10 cellular contexts compared by ENCODE assay signal in the genomic region with DNA sequence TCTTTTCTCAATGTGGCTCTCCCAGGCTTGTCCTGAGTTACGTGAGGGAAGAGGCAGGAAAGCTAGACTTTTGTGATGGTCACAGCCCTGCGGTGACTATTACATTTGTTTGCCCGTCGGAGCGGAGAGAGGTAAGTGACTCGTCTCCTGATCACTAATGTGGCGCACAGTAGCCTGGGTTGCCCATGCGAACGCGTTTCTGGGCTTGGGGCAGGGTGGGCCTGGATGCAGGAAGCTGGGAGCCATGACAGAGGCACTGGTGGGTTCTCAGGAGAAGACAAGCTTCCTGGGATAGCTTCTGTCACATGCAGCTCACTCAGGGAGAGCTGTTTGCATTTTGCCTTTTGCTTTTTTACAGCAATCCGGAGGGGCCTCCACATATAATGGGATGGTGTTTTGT.
DNase-seq lines count a peak whose midpoint lies in the region; ATAC-seq and TF ChIP-seq lines count a peak whose summit lies in the region.
"Had no signal": no experiment of that assay in that cellular context is flagged by ENCODE, and none has a peak within 500 bp of the region (broad histone marks: within the 10 kb centered on the region; RNA-seq: fewer than 3 reads in every experiment).

No MANE protein-coding gene starts in this region.

- DNase-seq in PC-3 (peak; percentile 36), testis (no peak), NCI-H2107 (lab: John Stamatoyannopoulos, UW) (no peak)
- no peak for DNase-seq in activated CD4-positive, alpha-beta memory T cell treated with anti-CD3 and anti-CD28 coated beads, Interleukin-2, amount 10 ng/mL, durations not matched to agents 7 days and 5 days
- DNase-seq in activated T-cell treated with anti-CD3 and anti-CD28 coated beads, Interleukin-2, amount 50 U/mL, for 72 hours: no peak
- DNase-seq: stimulated activated CD4-positive, alpha-beta T cell treated with anti-CD3 and anti-CD28 coated beads, Interleukin-12 subunit alpha, Interleukin-12 subunit beta, amount 100 ng/mL, for 4 hours; T-cell had no signal

- peak overlapping the region; percentile 78 for H3K27ac ChIP-seq in PC-3 (ENCODE audit: low read length)
- peak overlapping the region; percentile 49 for H3K27ac ChIP-seq in cingulate gyrus (ENCODE audit: low read depth, low read length)
- peak overlapping the region; percentile 82 for H3K27ac ChIP-seq in mesodermal cell (ENCODE audit: low read depth, low read length, severe bottlenecking)
- peak overlapping the region; percentile 74 to 75 for H3K27ac ChIP-seq in testis

- peaks cover 10% of the 10 kb centered on the region for H3K4me1 Mint-ChIP-seq in activated CD4-positive, alpha-beta memory T cell treated with anti-CD3 and anti-CD28 coated beads, Interleukin-2, amount 10 ng/mL, durations not matched to agents 7 days and 5 days
- peaks cover 7% of the 10 kb centered on the region for H3K4me1 Mint-ChIP-seq in activated T-cell treated with anti-CD3 and anti-CD28 coated beads, Interleukin-2, amount 50 U/mL, for 72 hours (ENCODE audit: low read depth)

- no peaks in the 10 kb centered on the region for H3K27me3 ChIP-seq in PC-3 (ENCODE audit: low read length)
- H3K27me3 ChIP-seq in testis: no peaks in the 10 kb centered on the region

- H3K27me3 Mint-ChIP-seq in activated CD4-positive, alpha-beta memory T cell treated with anti-CD3 and anti-CD28 coated beads, Interleukin-2, amount 10 ng/mL, durations not matched to agents 7 days and 5 days: no peaks in the 10 kb centered on the region
- no peaks in the 10 kb centered on the region for H3K27me3 Mint-ChIP-seq in activated T-cell treated with anti-CD3 and anti-CD28 coated beads, Interleukin-2, amount 50 U/mL, for 72 hours (ENCODE audit: low read depth)
- H3K27me3 Mint-ChIP-seq: memory B cell, T-cell had no signal

- peaks cover 76% of the 10 kb centered on the region for H3K36me3 Mint-ChIP-seq in activated CD4-positive, alpha-beta memory T cell treated with anti-CD3 and anti-CD28 coated beads, Interleukin-2, amount 10 ng/mL, durations not matched to agents 7 days and 5 days (ENCODE audit: low read depth)
- H3K36me3 Mint-ChIP-seq in activated T-cell treated with anti-CD3 and anti-CD28 coated beads, Interleukin-2, amount 50 U/mL, for 72 hours (ENCODE audit: insufficient read depth in 2 of 2): peaks cover 14 to 21% of the 10 kb centered on the region in 2 donors

- H3K36me3 ChIP-seq in PC-3 (ENCODE audit: low read depth, low read length) (peaks cover 38% of the 10 kb centered on the region), mesodermal cell (ENCODE audit: control insufficient read depth, insufficient read depth, low read length) (peaks cover 85% of the 10 kb centered on the region), testis (ENCODE audit: low read depth, missing control alignments) (no peaks in the 10 kb centered on the region)

- 89 to 93% methylated on average over 11 of the region's 11 CpGs for WGBS in mesodermal cell (ENCODE audit: insufficient coverage in 2 of 2), 2 experiments
- WGBS in testis, 2 donors: 88 to 91% methylated on average over 11 of the region's 11 CpGs

- CTCF ChIA-PET in PC-3 (lab: Charles Lee): no interaction called here
- CTCF ChIA-PET in activated CD4-positive, alpha-beta memory T cell treated with anti-CD3 and anti-CD28 coated beads, Interleukin-2, amount 10 ng/mL, durations not matched to agents 7 days and 5 days (lab: Charles Lee): interaction anchor here (0.7 kb wide), 1 partner anchor 1014 kb away, joined by 3 read pairs; no protein-coding TSS in a partner anchor

- H3K9ac ChIP-seq in PC-3 (ENCODE audit: low read length): peak overlapping the region; percentile 50

- H3K9me3 ChIP-seq in PC-3 (ENCODE audit: low read length) (no peaks in the 10 kb centered on the region), mesodermal cell (ENCODE audit: control insufficient read depth, low read length) (no peaks in the 10 kb centered on the region), testis (no peaks in the 10 kb centered on the region)

- TF ChIP-seq POLR2A in testis (IDR thresholded peaks at IDR 0.05): no peak

- no peak overlapping the region for H3K4me3 Mint-ChIP-seq in activated CD4-positive, alpha-beta memory T cell treated with anti-CD3 and anti-CD28 coated beads, Interleukin-2, amount 10 ng/mL, durations not matched to agents 7 days and 5 days
- H3K4me3 Mint-ChIP-seq in activated T-cell treated with anti-CD3 and anti-CD28 coated beads, Interleukin-2, amount 50 U/mL, for 72 hours: no peak overlapping the region
- H3K4me3 Mint-ChIP-seq: memory B cell, T-cell had no signal

- peak overlapping the region; percentile 60 for H3K4me2 ChIP-seq in PC-3 (ENCODE audit: low read length)

- POLR2A ChIA-PET in PC-3 (lab: Charles Lee; ENCODE audit: unreplicated experiment): no interaction called here
- POLR2A ChIA-PET in activated CD4-positive, alpha-beta memory T cell treated with anti-CD3 and anti-CD28 coated beads, Interleukin-2, amount 10 ng/mL, durations not matched to agents 7 days and 5 days (lab: Charles Lee): interaction anchor here (1.2 kb wide), 1 partner anchor 13 kb away, joined by 4 read pairs; no protein-coding TSS in a partner anchor

- H3K4me1 ChIP-seq in PC-3 (ENCODE audit: insufficient read depth, low read length) (peaks cover 24% of the 10 kb centered on the region), mesodermal cell (ENCODE audit: control insufficient read depth, insufficient read depth, low read length, poor library complexity, severe bottlenecking) (peaks cover 30% of the 10 kb centered on the region), testis (peaks cover 12% of the 10 kb centered on the region)

- no peaks in the 10 kb centered on the region for H4K20me1 ChIP-seq in PC-3 (ENCODE audit: low read length)

- intact Hi-C loops in PC-3 (cut with micrococcal nuclease): no loop called here
- intact Hi-C loops in testis (cut with DNase I; ENCODE audit: low total_unique reads): no loop called here

- H3K79me2 ChIP-seq in PC-3 (ENCODE audit: low read length): no peaks in the 10 kb centered on the region

- H3K9me2 ChIP-seq in PC-3 (replicated peaks; ENCODE audit: low read length): no peaks in the 10 kb centered on the region

- peak; percentile 68 for ATAC-seq in PC-3
- no peak for ATAC-seq in activated T-cell treated with anti-CD3 and anti-CD28 coated beads, Interleukin-2, amount 50 U/mL, for 72 hours (replicated peaks in 1 of 2)
- ATAC-seq: T-cell had no signal

- H3K4me3 ChIP-seq in PC-3 (ENCODE audit: low read length) (no peak overlapping the region), mesodermal cell (ENCODE audit: extremely low read depth, insufficient read depth, low read length, poor library complexity, severe bottlenecking) (no peak overlapping the region), testis (no peak overlapping the region)

- H3F3A ChIP-seq in PC-3 (ENCODE audit: low read length, unreplicated experiment): no peaks in the 10 kb centered on the region

- no TSS peak for BruUV-seq in PC-3 (replicated peaks; lab: Mats Ljungman, UMichigan)

- no peaks in the 10 kb centered on the region for H3K9me3 Mint-ChIP-seq in activated CD4-positive, alpha-beta memory T cell treated with anti-CD3 and anti-CD28 coated beads, Interleukin-2, amount 10 ng/mL, durations not matched to agents 7 days and 5 days
- H3K9me3 Mint-ChIP-seq in activated T-cell treated with anti-CD3 and anti-CD28 coated beads, Interleukin-2, amount 50 U/mL, for 72 hours: no peaks in the 10 kb centered on the region
- H3K9me3 Mint-ChIP-seq: memory B cell, T-cell had no signal

- no peak overlapping the region for H2AFZ ChIP-seq in PC-3 (ENCODE audit: low read length)

- no peak overlapping the region for H3K27ac Mint-ChIP-seq in activated CD4-positive, alpha-beta memory T cell treated with anti-CD3 and anti-CD28 coated beads, Interleukin-2, amount 10 ng/mL, durations not matched to agents 7 days and 5 days
- no peak overlapping the region for H3K27ac Mint-ChIP-seq in activated T-cell treated with anti-CD3 and anti-CD28 coated beads, Interleukin-2, amount 50 U/mL, for 72 hours
- H3K27ac Mint-ChIP-seq: memory B cell had no signal

- no peak for TF ChIP-seq CTCF in PC-3 (conservative IDR thresholded peaks at IDR 0.05; ENCODE audit: low read depth, low read length)
- TF ChIP-seq CTCF in testis (IDR thresholded peaks at IDR 0.05): no peak
